In the genomic region with DNA sequence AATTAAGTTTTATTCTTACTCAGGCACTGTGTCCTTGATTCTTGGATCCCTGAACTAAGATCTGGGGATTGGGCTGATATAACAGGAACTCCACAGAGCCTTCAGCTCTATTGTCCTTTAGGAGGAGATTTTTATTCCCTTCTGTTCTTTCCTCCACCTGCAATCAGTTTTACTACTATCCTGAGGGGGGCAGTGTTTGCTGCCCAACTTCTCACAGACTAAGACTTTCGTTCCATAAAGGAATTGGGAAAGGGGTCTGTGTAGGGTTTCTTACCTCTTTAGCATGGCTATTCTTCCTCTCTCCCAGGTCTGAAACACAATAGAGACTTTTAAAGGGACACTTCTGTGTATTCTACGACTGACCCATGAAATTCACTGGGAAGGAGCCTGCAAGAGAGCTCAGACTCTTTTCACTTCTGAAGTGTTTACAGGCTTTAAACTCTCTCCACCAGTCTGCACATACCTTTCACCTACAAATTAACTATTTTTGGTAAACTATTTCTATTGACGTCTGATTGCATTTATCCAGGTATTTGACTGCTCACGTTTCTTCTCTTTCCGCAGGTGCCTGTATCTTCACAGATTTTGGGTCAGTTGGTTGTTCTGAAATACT, we compare ENCODE assay signal across 2 cellular contexts.
TF ChIP-seq lines count a peak whose summit lies in the region.

No MANE protein-coding gene starts in this region.

TF ChIP-seq in SK-N-SH, 30 proteins besides CTCF, POLR2A, EP300 and RAD21 (continued from another document):
- TF ChIP-seq, protein P1, sequence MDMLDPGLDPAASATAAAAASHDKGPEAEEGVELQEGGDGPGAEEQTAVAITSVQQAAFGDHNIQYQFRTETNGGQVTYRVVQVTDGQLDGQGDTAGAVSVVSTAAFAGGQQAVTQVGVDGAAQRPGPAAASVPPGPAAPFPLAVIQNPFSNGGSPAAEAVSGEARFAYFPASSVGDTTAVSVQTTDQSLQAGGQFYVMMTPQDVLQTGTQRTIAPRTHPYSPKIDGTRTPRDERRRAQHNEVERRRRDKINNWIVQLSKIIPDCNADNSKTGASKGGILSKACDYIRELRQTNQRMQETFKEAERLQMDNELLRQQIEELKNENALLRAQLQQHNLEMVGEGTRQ (IDR thresholded peaks at IDR 0.05; ENCODE audit: borderline replicate concordance, low read depth, low read length): no peak
- TF ChIP-seq EZH2phosphoT487 (IDR thresholded peaks at IDR 0.05; ENCODE audit: borderline replicate concordance, low read depth) (no peak), SMC3 (IDR thresholded peaks at IDR 0.05; ENCODE audit: low read depth, low read length) (peak; percentile 13; the same call in 1 of the 2 replicates)
- TF ChIP-seq, protein P2, sequence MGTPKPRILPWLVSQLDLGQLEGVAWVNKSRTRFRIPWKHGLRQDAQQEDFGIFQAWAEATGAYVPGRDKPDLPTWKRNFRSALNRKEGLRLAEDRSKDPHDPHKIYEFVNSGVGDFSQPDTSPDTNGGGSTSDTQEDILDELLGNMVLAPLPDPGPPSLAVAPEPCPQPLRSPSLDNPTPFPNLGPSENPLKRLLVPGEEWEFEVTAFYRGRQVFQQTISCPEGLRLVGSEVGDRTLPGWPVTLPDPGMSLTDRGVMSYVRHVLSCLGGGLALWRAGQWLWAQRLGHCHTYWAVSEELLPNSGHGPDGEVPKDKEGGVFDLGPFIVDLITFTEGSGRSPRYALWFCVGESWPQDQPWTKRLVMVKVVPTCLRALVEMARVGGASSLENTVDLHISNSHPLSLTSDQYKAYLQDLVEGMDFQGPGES (IDR thresholded peaks at IDR 0.05; ENCODE audit: low read depth, low read length): no peak
TF ChIP-seq in SK-N-SH: peak in this region for 1.

TF ChIP-seq in SK-N-SH treated with all-trans-retinoic acid at 6 μM for 48 hours, 23 proteins besides CTCF, POLR2A, EP300 and RAD21 (continued from another document):
- TF ChIP-seq, protein P3, sequence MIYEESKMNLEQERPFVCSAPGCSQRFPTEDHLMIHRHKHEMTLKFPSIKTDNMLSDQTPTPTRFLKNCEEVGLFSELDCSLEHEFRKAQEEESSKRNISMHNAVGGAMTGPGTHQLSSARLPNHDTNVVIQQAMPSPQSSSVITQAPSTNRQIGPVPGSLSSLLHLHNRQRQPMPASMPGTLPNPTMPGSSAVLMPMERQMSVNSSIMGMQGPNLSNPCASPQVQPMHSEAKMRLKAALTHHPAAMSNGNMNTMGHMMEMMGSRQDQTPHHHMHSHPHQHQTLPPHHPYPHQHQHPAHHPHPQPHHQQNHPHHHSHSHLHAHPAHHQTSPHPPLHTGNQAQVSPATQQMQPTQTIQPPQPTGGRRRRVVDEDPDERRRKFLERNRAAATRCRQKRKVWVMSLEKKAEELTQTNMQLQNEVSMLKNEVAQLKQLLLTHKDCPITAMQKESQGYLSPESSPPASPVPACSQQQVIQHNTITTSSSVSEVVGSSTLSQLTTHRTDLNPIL (CRISPR knock-in tag; IDR thresholded peaks at IDR 0.05; ENCODE audit: low read depth): no peak
- TF ChIP-seq ISL1 (CRISPR knock-in tag; IDR thresholded peaks at IDR 0.05): no peak
- TF ChIP-seq, protein P4, sequence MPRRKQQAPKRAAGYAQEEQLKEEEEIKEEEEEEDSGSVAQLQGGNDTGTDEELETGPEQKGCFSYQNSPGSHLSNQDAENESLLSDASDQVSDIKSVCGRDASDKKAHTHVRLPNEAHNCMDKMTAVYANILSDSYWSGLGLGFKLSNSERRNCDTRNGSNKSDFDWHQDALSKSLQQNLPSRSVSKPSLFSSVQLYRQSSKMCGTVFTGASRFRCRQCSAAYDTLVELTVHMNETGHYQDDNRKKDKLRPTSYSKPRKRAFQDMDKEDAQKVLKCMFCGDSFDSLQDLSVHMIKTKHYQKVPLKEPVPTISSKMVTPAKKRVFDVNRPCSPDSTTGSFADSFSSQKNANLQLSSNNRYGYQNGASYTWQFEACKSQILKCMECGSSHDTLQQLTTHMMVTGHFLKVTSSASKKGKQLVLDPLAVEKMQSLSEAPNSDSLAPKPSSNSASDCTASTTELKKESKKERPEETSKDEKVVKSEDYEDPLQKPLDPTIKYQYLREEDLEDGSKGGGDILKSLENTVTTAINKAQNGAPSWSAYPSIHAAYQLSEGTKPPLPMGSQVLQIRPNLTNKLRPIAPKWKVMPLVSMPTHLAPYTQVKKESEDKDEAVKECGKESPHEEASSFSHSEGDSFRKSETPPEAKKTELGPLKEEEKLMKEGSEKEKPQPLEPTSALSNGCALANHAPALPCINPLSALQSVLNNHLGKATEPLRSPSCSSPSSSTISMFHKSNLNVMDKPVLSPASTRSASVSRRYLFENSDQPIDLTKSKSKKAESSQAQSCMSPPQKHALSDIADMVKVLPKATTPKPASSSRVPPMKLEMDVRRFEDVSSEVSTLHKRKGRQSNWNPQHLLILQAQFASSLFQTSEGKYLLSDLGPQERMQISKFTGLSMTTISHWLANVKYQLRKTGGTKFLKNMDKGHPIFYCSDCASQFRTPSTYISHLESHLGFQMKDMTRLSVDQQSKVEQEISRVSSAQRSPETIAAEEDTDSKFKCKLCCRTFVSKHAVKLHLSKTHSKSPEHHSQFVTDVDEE (CRISPR knock-in tag; IDR thresholded peaks at IDR 0.05): no peak
- TF ChIP-seq GLIS3 (CRISPR knock-in tag; IDR thresholded peaks at IDR 0.05): no peak
- no peak for TF ChIP-seq ZNF8 (CRISPR knock-in tag; IDR thresholded peaks at IDR 0.05)
- TF ChIP-seq TCF4 (CRISPR knock-in tag; IDR thresholded peaks at IDR 0.05; ENCODE audit: borderline replicate concordance): no peak
- no peak for TF ChIP-seq ZC3H10 (CRISPR knock-in tag; IDR thresholded peaks at IDR 0.05)
- TF ChIP-seq ESRRG (CRISPR knock-in tag; IDR thresholded peaks at IDR 0.05): no peak
- TF ChIP-seq TOX (CRISPR knock-in tag; IDR thresholded peaks at IDR 0.05; ENCODE audit: borderline replicate concordance): no peak
